8 cellular contexts compared by ENCODE assay signal in genomic region chr11:13440100-13440855, GRCh38. TPM values are rescaled to one million over a fixed set of nuclear protein-coding genes. Genes with fewer than 3 reads are reported as not detected.
DNase-seq lines count a peak whose midpoint lies in the region; ATAC-seq and TF ChIP-seq lines count a peak whose summit lies in the region.

No MANE protein-coding gene starts in this region.

- peak overlapping the region; percentile 59 for H3K27ac ChIP-seq in VCaP

- peaks cover 7% of the 10 kb centered on the region for H3K36me3 Mint-ChIP-seq in activated naive CD8-positive, alpha-beta T cell treated with anti-CD3 and anti-CD28 coated beads, Interleukin-2, amount 50 U/mL, for 24 hours (ENCODE audit: low read depth)
- H3K36me3 Mint-ChIP-seq in activated naive CD8-positive, alpha-beta T cell treated with anti-CD3 and anti-CD28 coated beads for 36 hours = peaks cover 8% of the 10 kb centered on the region

- no peaks in the 10 kb centered on the region for H3K27me3 Mint-ChIP-seq in activated naive CD8-positive, alpha-beta T cell treated with anti-CD3 and anti-CD28 coated beads, Interleukin-2, amount 50 U/mL, for 24 hours
- H3K27me3 Mint-ChIP-seq in activated naive CD8-positive, alpha-beta T cell treated with anti-CD3 and anti-CD28 coated beads for 36 hours = no peaks in the 10 kb centered on the region

- no peak overlapping the region for H3K4me3 Mint-ChIP-seq in activated naive CD8-positive, alpha-beta T cell treated with anti-CD3 and anti-CD28 coated beads, Interleukin-2, amount 50 U/mL, for 24 hours
- H3K4me3 Mint-ChIP-seq in activated naive CD8-positive, alpha-beta T cell treated with anti-CD3 and anti-CD28 coated beads for 36 hours = no peak overlapping the region

- H3K9me3 Mint-ChIP-seq in activated naive CD8-positive, alpha-beta T cell treated with anti-CD3 and anti-CD28 coated beads, Interleukin-2, amount 50 U/mL, for 24 hours = peaks cover 4% of the 10 kb centered on the region
- H3K9me3 Mint-ChIP-seq in activated naive CD8-positive, alpha-beta T cell treated with anti-CD3 and anti-CD28 coated beads for 36 hours = peaks cover 6% of the 10 kb centered on the region

- no peak for DNase-seq in activated naive CD8-positive, alpha-beta T cell treated with anti-CD3 and anti-CD28 coated beads, Interleukin-2, amount 50 U/mL, for 24 hours
- DNase-seq in activated naive CD8-positive, alpha-beta T cell treated with anti-CD3 and anti-CD28 coated beads for 36 hours = no peak
- DNase-seq in glomerular endothelial cell (ENCODE audit: extremely low read depth, low read depth, low spot score) (peak; percentile 48), putamen (ENCODE audit: low spot score) (peak; percentile 87), GM19240 (ENCODE audit: insufficient read length, low spot score) (no peak), erythroblast (lab: John Stamatoyannopoulos, UW) (no peak)

- no peak for TF ChIP-seq CTCF in VCaP (conservative IDR thresholded peaks at IDR 0.05)

- no peak overlapping the region for H3K27ac Mint-ChIP-seq in activated naive CD8-positive, alpha-beta T cell treated with anti-CD3 and anti-CD28 coated beads, Interleukin-2, amount 50 U/mL, for 24 hours
- H3K27ac Mint-ChIP-seq in activated naive CD8-positive, alpha-beta T cell treated with anti-CD3 and anti-CD28 coated beads for 36 hours = no peak overlapping the region

- TF ChIP-seq POLR2A in erythroblast (IDR thresholded peaks at IDR 0.05; ENCODE audit: low read length) = no peak

- peak; percentile 15 for ATAC-seq in activated naive CD8-positive, alpha-beta T cell treated with anti-CD3 and anti-CD28 coated beads, Interleukin-2, amount 50 U/mL, for 24 hours
- ATAC-seq in HG03159 (IDR thresholded peaks at IDR 0.05; ENCODE audit: unreplicated experiment) = no peak

- H3K4me1 Mint-ChIP-seq in activated naive CD8-positive, alpha-beta T cell treated with anti-CD3 and anti-CD28 coated beads, Interleukin-2, amount 50 U/mL, for 24 hours = peaks cover 29% of the 10 kb centered on the region
- H3K4me1 Mint-ChIP-seq in activated naive CD8-positive, alpha-beta T cell treated with anti-CD3 and anti-CD28 coated beads for 36 hours = peaks cover 24% of the 10 kb centered on the region

RNA-seq across cellular contexts. Expression of gene BTBD10, which starts 22.7 kb away (rescaled TPM):
- total RNA-seq in activated naive CD8-positive, alpha-beta T cell treated with anti-CD3 and anti-CD28 coated beads for 36 hours = 10 to 100 TPM; 18.6 to 19.5 TPM
- total RNA-seq in glomerular endothelial cell = 57.5 and 62.4 TPM in 2 replicates

RNA-seq across cellular contexts. Expression of gene PTH, which starts 55.5 kb away (rescaled TPM):
- total RNA-seq in activated naive CD8-positive, alpha-beta T cell treated with anti-CD3 and anti-CD28 coated beads for 36 hours = not detected
- total RNA-seq in glomerular endothelial cell = not detected in 2 replicates

Comparison
In these comparisons a context has a peak if more than half of its experiments do, and no peak if none do; other contexts are left out.
1. DNase-seq: peak in glomerular endothelial cell (single experiment) and putamen (single experiment); none in activated naive CD8-positive, alpha-beta T cell treated with anti-CD3 and anti-CD28 coated beads, Interleukin-2, amount 50 U/mL, for 24 hours (single experiment), activated naive CD8-positive, alpha-beta T cell treated with anti-CD3 and anti-CD28 coated beads for 36 hours (single experiment), GM19240 (single experiment) and erythroblast (0 of 2).